17 cellular contexts compared by ENCODE assay signal in genomic region chr20:7358670-7359069, GRCh38.
DNase-seq lines count a peak whose midpoint lies in the region; TF ChIP-seq lines count a peak whose summit lies in the region.
"Had no signal": no experiment of that assay in that cellular context is flagged by ENCODE, and none has a peak within 500 bp of the region (broad histone marks: within the 10 kb centered on the region; RNA-seq: fewer than 3 reads in every experiment).

No MANE protein-coding gene starts in this region.

- H3K27ac Mint-ChIP-seq in H9 = no peak overlapping the region
- H3K27ac Mint-ChIP-seq: activated CD4-positive, alpha-beta T cell treated with anti-CD3 and anti-CD28 coated beads, Interleukin-2, amount 10 ng/mL, durations not matched to agents 7 days and 5 days; activated naive CD4-positive, alpha-beta T cell treated with anti-CD3 and anti-CD28 coated beads for 36 hours had no signal

- CTCF ChIA-PET in PC-9 (lab: Charles Lee) = no interaction called here

- H2BK120ac ChIP-seq in H9 (ENCODE audit: low read depth, low read length, poor library complexity, severe bottlenecking) = no peak overlapping the region

- H3K23ac ChIP-seq in H9 (ENCODE audit: insufficient read length, low read depth, low read length) = no peak overlapping the region

- H3K27me3 ChIP-seq in H9 (ENCODE audit: insufficient read depth, low read length) (no peaks in the 10 kb centered on the region), right atrium auricular region (no peaks in the 10 kb centered on the region), PC-9 (ENCODE audit: insufficient read depth, low read depth) (no peaks in the 10 kb centered on the region)
- H3K27me3 ChIP-seq: tibial nerve had no signal

- no peak overlapping the region for H2BK15ac ChIP-seq in H9 (ENCODE audit: low read depth, low read length)

- H2BK5ac ChIP-seq in H9 (ENCODE audit: insufficient read length, low read length) = no peak overlapping the region

- intact Hi-C loops in PC-9 (cut with micrococcal nuclease; ENCODE audit: unreplicated experiment) = no loop called here

- no peaks in the 10 kb centered on the region for H3F3A ChIP-seq in PC-9 (ENCODE audit: insufficient read depth, low read depth)

- POLR2A ChIA-PET in PC-9 (lab: Charles Lee; ENCODE audit: unreplicated experiment) = no interaction called here

- H2AK5ac ChIP-seq in H9 (ENCODE audit: insufficient read length, low read length) = no peak overlapping the region

- no peak overlapping the region for H3K4me2 ChIP-seq in H9 (ENCODE audit: insufficient read depth, insufficient read length, low read length)
- H3K4me2 ChIP-seq in PC-9 = no peak overlapping the region
- H3K4me2 ChIP-seq: SK-N-SH had no signal

- no peak overlapping the region for H4K8ac ChIP-seq in H9 (replicated peaks; ENCODE audit: insufficient read length, low read depth, low read length)

- no peak overlapping the region for H4K91ac ChIP-seq in H9 (ENCODE audit: insufficient read length, low read depth, low read length)

- in situ Hi-C loops in GM13977 (cut with MboI; ENCODE audit: low pct_unique_long_range_greater_than_20kb, low sequenced_read_pairs, unreplicated experiment) = no loop called here
- in situ Hi-C loops in astrocyte of the spinal cord (cut with HindIII; ENCODE audit: low sequenced_read_pairs) = no loop called here

- H3K4me1 ChIP-seq in H9 (ENCODE audit: insufficient read depth, low read length) (no peaks in the 10 kb centered on the region), right atrium auricular region (no peaks in the 10 kb centered on the region), PC-9 (replicated peaks; ENCODE audit: insufficient read depth) (no peaks in the 10 kb centered on the region)

- no peak overlapping the region for H2AFZ ChIP-seq in H9 (ENCODE audit: low read length)
- no peak overlapping the region for H2AFZ ChIP-seq in PC-9

- H4K5ac ChIP-seq in H9 (ENCODE audit: insufficient read length, low read depth, low read length) = no peak overlapping the region

- no peak overlapping the region for H3K4me3 Mint-ChIP-seq in H9
- H3K4me3 Mint-ChIP-seq: activated CD4-positive, alpha-beta T cell treated with anti-CD3 and anti-CD28 coated beads, Interleukin-2, amount 10 ng/mL, durations not matched to agents 7 days and 5 days; activated naive CD4-positive, alpha-beta T cell treated with anti-CD3 and anti-CD28 coated beads for 36 hours had no signal

- peaks cover under 1 to 1% of the 10 kb centered on the region in 2 experiments; a peak in 4 of 5 replicates for H3K9me3 Mint-ChIP-seq in H9

- H3T11ph ChIP-seq in H9 (ENCODE audit: low read length) = no peak overlapping the region

- H3K4me3 ChIP-seq in astrocyte of the spinal cord (ENCODE audit: low read depth, low read length) (no peak overlapping the region), right atrium auricular region (no peak overlapping the region), PC-9 (no peak overlapping the region)
- H3K4me3 ChIP-seq: coronary artery, tibial nerve had no signal

- no peaks in the 10 kb centered on the region for H3K9me2 ChIP-seq in PC-9 (ENCODE audit: insufficient read depth)
- H3K9me2 ChIP-seq: SK-N-SH had no signal

- H3K36me3 ChIP-seq in right atrium auricular region (no peaks in the 10 kb centered on the region), PC-9 (ENCODE audit: low read depth) (no peaks in the 10 kb centered on the region)
- H3K36me3 ChIP-seq: tibial nerve had no signal

- no CpG with 5 or more reads among the region's 1 CpG for WGBS in H9 (ENCODE audit: extremely low coverage, insufficient read length, low lambda C conversion rate)

- H3K27ac ChIP-seq in H9 (ENCODE audit: insufficient read length, low read depth, low read length) (no peak overlapping the region), right atrium auricular region (no peak overlapping the region), PC-9 (no peak overlapping the region)
- H3K27ac ChIP-seq: coronary artery, tibial nerve, VCaP had no signal

- H3K14ac ChIP-seq in H9 (ENCODE audit: insufficient read depth, low read length) = no peak overlapping the region

- H4K20me1 ChIP-seq in H9 (ENCODE audit: control insufficient read depth, insufficient read depth, insufficient read length) (no peaks in the 10 kb centered on the region), PC-9 (ENCODE audit: insufficient read depth) (no peaks in the 10 kb centered on the region; the same call in 1 of the 2 replicates)

- H3K9me3 ChIP-seq in H9 (ENCODE audit: control insufficient read depth, low read depth, low read length) = no peaks in the 10 kb centered on the region
- no peaks in the 10 kb centered on the region for H3K9me3 ChIP-seq in right atrium auricular region
- H3K9me3 ChIP-seq in PC-9 (ENCODE audit: insufficient read depth, low read depth) = no peaks in the 10 kb centered on the region
- H3K9me3 ChIP-seq: SK-N-SH, tibial nerve had no signal

- no peaks in the 10 kb centered on the region for H3K23me2 ChIP-seq in H9 (ENCODE audit: insufficient read length, low read depth, low read length, poor library complexity, severe bottlenecking)

- H2BK12ac ChIP-seq in H9 (ENCODE audit: insufficient read length, low read depth, low read length) = no peak overlapping the region

- no TSS peak for BruUV-seq in PC-9 (replicated peaks; lab: Mats Ljungman, UMichigan)

- H3K4ac ChIP-seq in H9 (ENCODE audit: low read depth, low read length) = no peak overlapping the region

- no peak overlapping the region for H3K9ac ChIP-seq in H9 (ENCODE audit: extremely low read depth, insufficient read length, low read length)
- H3K9ac ChIP-seq: SK-N-SH had no signal

- peaks cover under 1 to 3% (median 1%) of the 10 kb centered on the region in 3 experiments; a peak in 3 of 7 replicates for H3K36me3 Mint-ChIP-seq in H9 (ENCODE audit: insufficient read depth in 1 of 3, low read depth in 3 of 3)

- H3K4me1 Mint-ChIP-seq in H9 = peaks cover 10 to 12% of the 10 kb centered on the region in 2 experiments
- H3K4me1 Mint-ChIP-seq: activated CD4-positive, alpha-beta T cell treated with anti-CD3 and anti-CD28 coated beads, Interleukin-2, amount 10 ng/mL, durations not matched to agents 7 days and 5 days had no signal

- DNase-seq in GM13977 (ENCODE audit: low spot score) = no peak
- peak; percentile 35 for DNase-seq in H9
- DNase-seq in astrocyte of the spinal cord (ENCODE audit: low read depth, low spot score) = no peak
- peak; percentile 35 for DNase-seq in iPS-NIHi11 (ENCODE audit: low spot score)
- no peak for DNase-seq in right atrium auricular region (ENCODE audit: low spot score)
- DNase-seq in PC-9 = no peak
- DNase-seq in NCI-H1048 (lab: John Stamatoyannopoulos, UW) = no peak
- DNase-seq: activated CD4-positive, alpha-beta T cell treated with anti-CD3 and anti-CD28 coated beads, Interleukin-2, amount 10 ng/mL, durations not matched to agents 7 days and 5 days; activated naive CD4-positive, alpha-beta T cell treated with anti-CD3 and anti-CD28 coated beads for 36 hours; activated T-cell treated with anti-CD3 and anti-CD28 coated beads, Interleukin-2, amount 50 U/mL, for 48 hours; KG1; NCI-H1694 treated with DMSO at 0.1 percent for 48 hours; NCI-H345; SK-N-SH had no signal

- H3K79me1 ChIP-seq in H9 (ENCODE audit: insufficient read depth, low read depth, low read length, poor library complexity, severe bottlenecking) = no peaks in the 10 kb centered on the region

- no peaks in the 10 kb centered on the region for H3K27me3 Mint-ChIP-seq in H9 (ENCODE audit: low read depth)
- H3K27me3 Mint-ChIP-seq: activated CD4-positive, alpha-beta T cell treated with anti-CD3 and anti-CD28 coated beads, Interleukin-2, amount 10 ng/mL, durations not matched to agents 7 days and 5 days had no signal

- no peak overlapping the region for H3K18ac ChIP-seq in H9 (ENCODE audit: insufficient read length, low read depth, low read length)

- H2BK20ac ChIP-seq in H9 (ENCODE audit: low read depth, low read length, poor library complexity, severe bottlenecking) = no peak overlapping the region

- TF ChIP-seq CTCF in GM13977 (IDR thresholded peaks at IDR 0.05; ENCODE audit: extremely low read depth, insufficient read depth, missing control alignments) = peak; percentile 8
- peak; percentile 63 for TF ChIP-seq CTCF in H9 (conservative IDR thresholded peaks at IDR 0.05)
- TF ChIP-seq CTCF in astrocyte of the spinal cord (IDR thresholded peaks at IDR 0.05; ENCODE audit: low read depth, low read length) = peak; percentile 14
- peak in 1 of 2 donors; percentile 20 for TF ChIP-seq CTCF in right atrium auricular region (IDR thresholded peaks at IDR 0.05)
- no peak for TF ChIP-seq CTCF in PC-9 (conservative IDR thresholded peaks at IDR 0.05)

- no peak overlapping the region for H3K56ac ChIP-seq in H9 (ENCODE audit: insufficient read length, low read depth, low read length)

- H3K79me2 ChIP-seq in H9 (ENCODE audit: insufficient read depth, low read length) (no peaks in the 10 kb centered on the region), PC-9 (ENCODE audit: low read depth) (no peaks in the 10 kb centered on the region)

Comparison
In these comparisons a context has a peak if more than half of its experiments do, and no peak if none do; other contexts are left out.
1. DNase-seq: peak in H9 (single experiment) and iPS-NIHi11 (single experiment); none in GM13977 (single experiment), astrocyte of the spinal cord (single experiment), right atrium auricular region (single experiment), PC-9 (0 of 2) and NCI-H1048 (single experiment).